In genomic region chr18:51135361-51135760, GRCh38 we compare ENCODE assay signal across 11 cellular contexts.
DNase-seq lines count a peak whose midpoint lies in the region; ATAC-seq and TF ChIP-seq lines count a peak whose summit lies in the region.
"Had no signal": no experiment of that assay in that cellular context is flagged by ENCODE, and none has a peak within 500 bp of the region (broad histone marks: within the 10 kb centered on the region; RNA-seq: fewer than 3 reads in every experiment).

No MANE protein-coding gene starts in this region.

- H3K4me1 ChIP-seq in HCT116 (ENCODE audit: control insufficient read depth in 1 of 2, insufficient read depth in 2 of 2, low read length in 2 of 2) (peaks cover 0 to 10% of the 10 kb centered on the region in 2 experiments; a peak in 2 of 4 replicates), RWPE2 (ENCODE audit: insufficient read depth, poor library complexity, severe bottlenecking) (peaks cover 26% of the 10 kb centered on the region), smooth muscle cell (ENCODE audit: low read depth) (no peaks in the 10 kb centered on the region)
- H3K4me1 ChIP-seq: right atrium auricular region, stomach had no signal

- H4K20me1 ChIP-seq in HCT116 (ENCODE audit: insufficient read depth) (no peaks in the 10 kb centered on the region), smooth muscle cell (ENCODE audit: low read depth) (no peaks in the 10 kb centered on the region)

- H3K4me2 ChIP-seq in HCT116 (ENCODE audit: low read length) (no peak overlapping the region), smooth muscle cell (peak overlapping the region; percentile 71)

- H3K79me2 ChIP-seq in HCT116 (ENCODE audit: insufficient read depth, low read length) (no peaks in the 10 kb centered on the region), smooth muscle cell (ENCODE audit: low read depth) (no peaks in the 10 kb centered on the region)

- no peaks in the 10 kb centered on the region for H3K9me3 ChIP-seq in HCT116 (ENCODE audit: control insufficient read depth in 1 of 2, insufficient read depth in 1 of 2, low read depth in 1 of 2, low read length in 2 of 2)
- H3K9me3 ChIP-seq in RWPE2 (ENCODE audit: severe bottlenecking) = no peaks in the 10 kb centered on the region
- H3K9me3 ChIP-seq in smooth muscle cell (replicated peaks; ENCODE audit: low read depth) = no peaks in the 10 kb centered on the region
- H3K9me3 ChIP-seq: right atrium auricular region, stomach had no signal

- TF ChIP-seq CTCF in HCT116 (IDR thresholded peaks at IDR 0.05 in 2 of 3, conservative IDR thresholded peaks at IDR 0.05 in 1 of 3; ENCODE audit: borderline replicate concordance in 1 of 3, insufficient read depth in 1 of 3, low read depth in 2 of 3, low read length in 2 of 3) (no peak), RWPE2 (IDR thresholded peaks at IDR 0.05; ENCODE audit: poor library complexity, severe bottlenecking) (no peak), fibroblast of pulmonary artery (IDR thresholded peaks at IDR 0.05; ENCODE audit: low read length, missing control alignments) (no peak), smooth muscle cell (IDR thresholded peaks at IDR 0.05; ENCODE audit: borderline replicate concordance, insufficient read depth, poor library complexity, severe bottlenecking) (no peak)

- peaks cover 4% of the 10 kb centered on the region for H3F3A ChIP-seq in smooth muscle cell (ENCODE audit: low read depth)

- RAD21 ChIA-PET in HCT116 (lab: Charles Lee; ENCODE audit: low non-redundant PET in 1 of 2, low total read pairs in 2 of 2, uncharacterized antibody in 2 of 2, unreplicated experiment in 2 of 2) = no interaction called here

- no peaks in the 10 kb centered on the region for H3K9me2 ChIP-seq in HCT116 (ENCODE audit: insufficient read depth)

- DNase-seq in HCT116 (ENCODE audit: low read depth, low spot score) (no peak), RWPE2 (ENCODE audit: low spot score) (no peak), fibroblast of pulmonary artery (ENCODE audit: low read depth) (peak; percentile 69), smooth muscle cell (lab: John Stamatoyannopoulos, UW; ENCODE audit: unreplicated experiment) (no peak), hypothalamus (lab: John Stamatoyannopoulos, UW) (no peak), NCI-H2171 treated with DMSO at 0.1 percent for 48 hours (lab: John Stamatoyannopoulos, UW) (no peak)
- DNase-seq: activated CD4-positive, CD25-positive, alpha-beta regulatory T cell treated with anti-CD3 and anti-CD28 coated beads, Interleukin-2, amount 50 U/mL, for 72 hours; stomach had no signal

- CTCF ChIA-PET in HCT116 (lab: Charles Lee) = no interaction called here

- POLR2A ChIA-PET in HCT116 (lab: Charles Lee) = interaction anchor here (0.7 kb wide), 1 partner anchor 53 kb away, joined by 7 read pairs; no protein-coding TSS in a partner anchor

- no peak overlapping the region for H3K27ac ChIP-seq in HCT116 (ENCODE audit: low read depth, low read length)
- peak overlapping the region; percentile 85 for H3K27ac ChIP-seq in RWPE2 (ENCODE audit: poor library complexity, severe bottlenecking)
- H3K27ac ChIP-seq in smooth muscle cell (ENCODE audit: low read depth) = peak overlapping the region; percentile 84
- H3K27ac ChIP-seq: right atrium auricular region, stomach had no signal

- H2AFZ ChIP-seq in HCT116 (ENCODE audit: low read depth, low read length, poor library complexity, severe bottlenecking) (no peak overlapping the region), smooth muscle cell (ENCODE audit: low read depth) (no peak overlapping the region)

- ATAC-seq in HCT116 = peak; percentile 34; the same call in 1 of the 2 replicates
- peak; percentile 93 for ATAC-seq in RWPE2 (ENCODE audit: low read depth)
- no peak for ATAC-seq in GM19023 (IDR thresholded peaks at IDR 0.05; ENCODE audit: unreplicated experiment)
- ATAC-seq: left lobe of liver had no signal

- intact Hi-C loops in HCT116 (cut with micrococcal nuclease) = no loop called here

- no peak overlapping the region for H3K9ac ChIP-seq in HCT116 (ENCODE audit: low read length)
- H3K9ac ChIP-seq in smooth muscle cell (ENCODE audit: low read depth) = peak overlapping the region; percentile 66

- TF ChIP-seq POLR2A in HCT116 (IDR thresholded peaks at IDR 0.05; ENCODE audit: borderline replicate concordance, extremely low read depth, insufficient read depth, insufficient read length) = no peak

- H3K36me3 ChIP-seq in HCT116 (ENCODE audit: control insufficient read depth in 1 of 2, insufficient read depth in 2 of 2, low read length in 2 of 2) (no peaks in the 10 kb centered on the region), RWPE2 (ENCODE audit: low read depth) (no peaks in the 10 kb centered on the region), smooth muscle cell (ENCODE audit: low read depth) (no peaks in the 10 kb centered on the region)
- H3K36me3 ChIP-seq: right atrium auricular region, stomach had no signal

- no peak overlapping the region for H3K4me3 ChIP-seq in HCT116 (replicated peaks in 1 of 2; ENCODE audit: low read depth in 1 of 2, low read length in 2 of 2)
- peak overlapping the region; percentile 18 for H3K4me3 ChIP-seq in RWPE2 (ENCODE audit: severe bottlenecking)
- peak overlapping the region; percentile 34 for H3K4me3 ChIP-seq in fibroblast of pulmonary artery (replicated peaks; ENCODE audit: low read depth, low read length)
- peak overlapping the region; percentile 25 for H3K4me3 ChIP-seq in smooth muscle cell
- H3K4me3 ChIP-seq: right atrium auricular region, stomach had no signal

- no TSS peak for BruUV-seq in HCT116 (replicated peaks; lab: Mats Ljungman, UMichigan)

- no peak for TF ChIP-seq RAD21 in HCT116 (IDR thresholded peaks at IDR 0.05; ENCODE audit: low read depth)

- WGBS in smooth muscle cell (ENCODE audit: low lambda C conversion rate) = 8% methylated on average over 9 of the region's 9 CpGs

- no peaks in the 10 kb centered on the region for H3K27me3 ChIP-seq in HCT116 (ENCODE audit: insufficient read depth, low read length)
- H3K27me3 ChIP-seq in RWPE2 (ENCODE audit: insufficient read depth, poor library complexity, severe bottlenecking) = no peaks in the 10 kb centered on the region
- H3K27me3 ChIP-seq in smooth muscle cell (ENCODE audit: low read depth) = no peaks in the 10 kb centered on the region
- H3K27me3 ChIP-seq: right atrium auricular region, stomach had no signal

TF ChIP-seq in HCT116, 20 proteins besides CTCF, POLR2A, EP300 and RAD21:
- no peak for TF ChIP-seq EZH2 (IDR thresholded peaks at IDR 0.05)
- no peak for TF ChIP-seq SP1 (IDR thresholded peaks at IDR 0.05; ENCODE audit: low read depth)
- no peak for TF ChIP-seq YY1 (IDR thresholded peaks at IDR 0.05; ENCODE audit: extremely low read depth, insufficient replicate concordance, low read depth, low read length)

Comparison
In these comparisons a context has a peak if more than half of its experiments do, and no peak if none do; other contexts are left out.
1. H3K4me3 ChIP-seq: peak in RWPE2 (single experiment), fibroblast of pulmonary artery (single experiment) and smooth muscle cell (single experiment); none in HCT116 (0 of 2).